Comparison of ENCODE assay signal across 17 cellular contexts in genomic region chr17:4157618-4158333, GRCh38. TPM values are rescaled to one million over a fixed set of nuclear protein-coding genes. Genes with fewer than 3 reads are reported as not detected.
DNase-seq lines count a peak whose midpoint lies in the region; ATAC-seq, FAIRE-seq and TF ChIP-seq lines count a peak whose summit lies in the region.
"Had no signal": no experiment of that assay in that cellular context is flagged by ENCODE, and none has a peak within 500 bp of the region (broad histone marks: within the 10 kb centered on the region; RNA-seq: fewer than 3 reads in every experiment).

No MANE protein-coding gene starts in this region.

- peaks cover 3% of the 10 kb centered on the region for H3K36me3 Mint-ChIP-seq in T-helper 2 cell treated with Interferon-gamma antibody and Interleukin-4, amounts not matched to agents 5 μg/mL and 100 μg/mL, for 36 hours (ENCODE audit: low read depth)
- peaks cover 16% of the 10 kb centered on the region for H3K36me3 Mint-ChIP-seq in astrocyte (ENCODE audit: low read depth, unreplicated experiment)

- H3K4me2 ChIP-seq in astrocyte (ENCODE audit: low read length) (no peak overlapping the region), osteoblast (ENCODE audit: insufficient read depth, low read length) (no peak overlapping the region)
- H3K4me2 ChIP-seq: A549 had no signal

- ATAC-seq in right cardiac atrium (no peak), Right ventricle myocardium superior (ENCODE audit: poor library complexity) (no peak), HG03280 (IDR thresholded peaks at IDR 0.05; ENCODE audit: unreplicated experiment) (no peak)
- ATAC-seq: A549, HCT116, HepG2 had no signal

- H2AFZ ChIP-seq in astrocyte (ENCODE audit: low read depth, low read length) (no peak overlapping the region), osteoblast (ENCODE audit: low read length) (no peak overlapping the region)

- H3K9me3 ChIP-seq in right cardiac atrium (ENCODE audit: control insufficient read depth, low read length), result no peaks in the 10 kb centered on the region
- no peaks in the 10 kb centered on the region for H3K9me3 ChIP-seq in astrocyte (ENCODE audit: insufficient read depth, low read depth, low read length)
- H3K9me3 ChIP-seq in osteoblast (ENCODE audit: low read depth, low read length), result no peaks in the 10 kb centered on the region
- H3K9me3 ChIP-seq: A549 had no signal

- 95% methylated on average over 12 of the region's 12 CpGs for WGBS in right cardiac atrium

- H3K27ac ChIP-seq in right cardiac atrium (ENCODE audit: low read length) (no peak overlapping the region), astrocyte (ENCODE audit: low read depth, low read length) (no peak overlapping the region), osteoblast (ENCODE audit: low read depth, low read length) (no peak overlapping the region)
- H3K27ac ChIP-seq: C4-2B had no signal

- no peaks in the 10 kb centered on the region for H3K27me3 ChIP-seq in right cardiac atrium (ENCODE audit: control insufficient read depth, insufficient read depth)
- H3K27me3 ChIP-seq in astrocyte (ENCODE audit: insufficient read depth, low read length), result no peaks in the 10 kb centered on the region
- H3K27me3 ChIP-seq in osteoblast (ENCODE audit: insufficient read depth, low read length), result no peaks in the 10 kb centered on the region

- H3K79me2 ChIP-seq in astrocyte (ENCODE audit: insufficient read depth, low read length), result no peaks in the 10 kb centered on the region
- H3K79me2 ChIP-seq in osteoblast (ENCODE audit: insufficient read depth, low read length), result no peaks in the 10 kb centered on the region

- no peak for FAIRE-seq in astrocyte (lab: Jason Lieb, UNC)
- FAIRE-seq: A549, HepG2 had no signal

- H3K27ac Mint-ChIP-seq in T-helper 2 cell treated with Interferon-gamma antibody and Interleukin-4, amounts not matched to agents 5 μg/mL and 100 μg/mL, for 36 hours, result peak overlapping the region; percentile 24
- peak overlapping the region; percentile 74 for H3K27ac Mint-ChIP-seq in astrocyte (ENCODE audit: unreplicated experiment)
- H3K27ac Mint-ChIP-seq: CD4-positive, alpha-beta T cell had no signal

- H3K4me1 ChIP-seq in right cardiac atrium (ENCODE audit: control insufficient read depth, insufficient read depth, low read length), result peaks cover 8% of the 10 kb centered on the region
- peaks cover 10% of the 10 kb centered on the region for H3K4me1 ChIP-seq in astrocyte (ENCODE audit: insufficient read depth, low read length)
- peaks cover 18% of the 10 kb centered on the region for H3K4me1 ChIP-seq in osteoblast (ENCODE audit: insufficient read depth, low read length)

- TF ChIP-seq CTCF in astrocyte (IDR thresholded peaks at IDR 0.05; ENCODE audit: insufficient read depth, low read depth, low read length), result no peak
- no peak for TF ChIP-seq CTCF in osteoblast (IDR thresholded peaks at IDR 0.05; ENCODE audit: extremely low read depth, low read depth, low read length)

- no peaks in the 10 kb centered on the region for H3K27me3 Mint-ChIP-seq in T-helper 2 cell treated with Interferon-gamma antibody and Interleukin-4, amounts not matched to agents 5 μg/mL and 100 μg/mL, for 36 hours (ENCODE audit: low read depth)
- H3K27me3 Mint-ChIP-seq in astrocyte (ENCODE audit: low read depth, unreplicated experiment), result peaks cover 2% of the 10 kb centered on the region
- H3K27me3 Mint-ChIP-seq: CD4-positive, alpha-beta T cell had no signal

- H3K36me3 ChIP-seq in astrocyte (ENCODE audit: insufficient read depth, low read length) (no peaks in the 10 kb centered on the region), osteoblast (ENCODE audit: insufficient read depth, low read length) (peaks cover 10% of the 10 kb centered on the region)

- H3K4me1 Mint-ChIP-seq in T-helper 2 cell treated with Interferon-gamma antibody and Interleukin-4, amounts not matched to agents 5 μg/mL and 100 μg/mL, for 36 hours (ENCODE audit: low read depth), result peaks cover 18% of the 10 kb centered on the region
- H3K4me1 Mint-ChIP-seq in astrocyte (ENCODE audit: low read depth, unreplicated experiment), result peaks cover 16% of the 10 kb centered on the region

- H4K20me1 ChIP-seq in astrocyte (ENCODE audit: insufficient read depth, low read length) (peaks cover 8% of the 10 kb centered on the region), osteoblast (ENCODE audit: insufficient read depth, low read length) (no peaks in the 10 kb centered on the region)

- H3K9me3 Mint-ChIP-seq in T-helper 2 cell treated with Interferon-gamma antibody and Interleukin-4, amounts not matched to agents 5 μg/mL and 100 μg/mL, for 36 hours, result no peaks in the 10 kb centered on the region
- no peaks in the 10 kb centered on the region for H3K9me3 Mint-ChIP-seq in astrocyte (ENCODE audit: unreplicated experiment)
- H3K9me3 Mint-ChIP-seq: CD4-positive, alpha-beta T cell had no signal

- intact Hi-C loops in right cardiac atrium (cut with DNase I), result no loop called here
- intact Hi-C loops in Right ventricle myocardium superior (cut with DNase I), result no loop called here

- no peak overlapping the region for H3K4me3 ChIP-seq in right cardiac atrium (ENCODE audit: low read length)
- no peak overlapping the region for H3K4me3 ChIP-seq in astrocyte (ENCODE audit: insufficient read depth, low read depth, low read length)
- H3K4me3 ChIP-seq in osteoblast (ENCODE audit: insufficient read depth, low read length), result no peak overlapping the region
- H3K4me3 ChIP-seq: A549 had no signal

- H3K9ac ChIP-seq in astrocyte (ENCODE audit: low read length), result no peak overlapping the region

- no peak for DNase-seq in T-helper 2 cell treated with Interferon-gamma antibody and Interleukin-4, amounts not matched to agents 5 μg/mL and 100 μg/mL, for 36 hours (ENCODE audit: low spot score)
- no peak for DNase-seq in T-helper 2 cell
- DNase-seq in right cardiac atrium, result peak in 2 of 3 donors; percentile 9 to 25
- no peak for DNase-seq in Right ventricle myocardium superior
- no peak for DNase-seq in astrocyte (ENCODE audit: low read depth)
- DNase-seq in osteoblast (ENCODE audit: insufficient read length, low spot score, missing footprints), result peak; percentile 69
- no peak for DNase-seq in stimulated activated CD4-positive, alpha-beta T cell treated with anti-CD3 and anti-CD28 coated beads, Interleukin-4, amount 100 ng/mL, for 4 hours
- DNase-seq: AML-193; CD4-positive, alpha-beta T cell; GF-D8; GOT3; H7 had no signal

- H3K4me3 Mint-ChIP-seq in T-helper 2 cell treated with Interferon-gamma antibody and Interleukin-4, amounts not matched to agents 5 μg/mL and 100 μg/mL, for 36 hours, result no peak overlapping the region
- no peak overlapping the region for H3K4me3 Mint-ChIP-seq in astrocyte (ENCODE audit: unreplicated experiment)
- H3K4me3 Mint-ChIP-seq: CD4-positive, alpha-beta T cell had no signal

RNA-seq across cellular contexts. Expression of gene CYB5D2, which starts 14.8 kb away (rescaled TPM):
- total RNA-seq in right cardiac atrium, result 10 to 100 TPM; 11.2 to 17.0 (median 12.8) TPM
- polyA plus RNA-seq in right cardiac atrium, result 22.3 TPM
- 7.0 TPM for total RNA-seq in Right ventricle myocardium superior
- total RNA-seq in astrocyte, result 10.8 and 15.4 TPM in 2 replicates
- total RNA-seq in osteoblast, result 38.3 and 46.3 TPM in 2 replicates

RNA-seq across cellular contexts. Expression of gene ZZEF1, which starts 14.9 kb away (rescaled TPM):
- total RNA-seq in right cardiac atrium, result 10 to 100 TPM; 29.1 to 37.5 (median 32.7) TPM
- 15.2 TPM for polyA plus RNA-seq in right cardiac atrium
- total RNA-seq in Right ventricle myocardium superior, result 32.1 TPM
- total RNA-seq in astrocyte, result 31.8 and 32.7 TPM in 2 replicates
- 46.9 and 52.8 TPM in 2 replicates for total RNA-seq in osteoblast

Comparison
In these comparisons a context has a peak if more than half of its experiments do, and no peak if none do; other contexts are left out.
1. DNase-seq: peak in right cardiac atrium (2 of 3) and osteoblast (single experiment); none in T-helper 2 cell treated with Interferon-gamma antibody and Interleukin-4, amounts not matched to agents 5 μg/mL and 100 μg/mL, for 36 hours (single experiment), T-helper 2 cell (0 of 5), Right ventricle myocardium superior (single experiment), astrocyte (single experiment) and stimulated activated CD4-positive, alpha-beta T cell treated with anti-CD3 and anti-CD28 coated beads, Interleukin-4, amount 100 ng/mL, for 4 hours (0 of 2).